20 cellular contexts compared by ENCODE assay signal in the genomic region with DNA sequence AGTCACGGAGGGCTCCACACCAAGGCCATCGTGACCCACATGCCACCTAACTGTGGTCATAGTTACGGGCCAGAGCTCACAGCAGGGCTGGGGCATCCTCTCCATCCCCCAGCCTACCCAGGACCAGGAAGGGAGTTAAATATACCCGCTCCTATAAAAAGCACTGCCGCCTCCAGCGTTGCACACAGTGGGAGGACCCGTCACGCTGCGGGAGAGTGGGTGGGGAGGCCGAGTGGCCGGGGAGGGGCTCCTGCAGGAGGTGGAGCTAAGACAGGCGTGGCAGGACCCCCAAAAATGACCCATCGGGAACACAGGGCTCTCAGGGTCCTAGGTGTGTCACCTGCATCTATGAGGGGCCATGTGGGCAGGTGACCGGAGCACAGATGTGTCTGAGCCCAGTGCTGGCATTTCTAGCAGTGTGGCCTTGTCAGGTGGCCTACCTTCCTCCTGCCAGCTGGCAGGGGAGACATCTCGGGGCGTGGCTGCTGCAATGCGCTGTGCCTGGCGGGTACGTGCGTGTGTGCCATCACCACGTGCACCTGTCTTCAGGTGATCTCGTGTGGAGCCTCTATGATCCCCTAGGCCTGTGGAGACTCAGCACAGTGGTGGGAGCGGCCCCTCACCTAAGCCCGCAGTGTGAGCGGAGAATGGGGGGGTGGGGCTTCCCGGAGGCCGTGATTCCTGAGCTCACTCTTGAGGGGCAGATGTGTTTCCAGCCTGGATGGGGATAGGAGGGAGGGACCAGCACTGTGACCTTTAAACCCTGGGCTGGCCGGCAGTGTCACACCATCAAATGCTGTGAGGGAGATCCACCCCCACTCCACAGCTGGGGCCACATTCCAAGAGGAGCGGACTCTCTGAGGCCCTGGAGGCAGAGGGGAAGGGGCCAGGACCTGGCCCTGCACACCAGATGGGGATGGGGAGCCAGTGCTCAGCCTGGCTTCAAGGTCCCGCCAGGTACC. TPM values are rescaled to one million over a fixed set of nuclear protein-coding genes. Genes with fewer than 3 reads are reported as not detected.
DNase-seq lines count a peak whose midpoint lies in the region; ATAC-seq and TF ChIP-seq lines count a peak whose summit lies in the region.
"Had no signal": no experiment of that assay in that cellular context is flagged by ENCODE, and none has a peak within 500 bp of the region (broad histone marks: within the 10 kb centered on the region; RNA-seq: fewer than 3 reads in every experiment).

No MANE protein-coding gene starts in this region.

- H3K36me3 Mint-ChIP-seq in CD4-positive, alpha-beta T cell (ENCODE audit: low read depth): no peaks in the 10 kb centered on the region
- H3K36me3 Mint-ChIP-seq: CD8-positive, alpha-beta memory T cell had no signal

- H3K4me3 ChIP-seq in IMR-90 (ENCODE audit: insufficient read depth, low read depth, low read length) (no peak overlapping the region), body of pancreas (no peak overlapping the region), neuronal stem cell (ENCODE audit: low read length in 2 of 2) (no peak overlapping the region)
- H3K4me3 ChIP-seq: SJCRH30 had no signal

- no peak overlapping the region for H4K8ac ChIP-seq in IMR-90 (ENCODE audit: low read depth in 2 of 2, low read length in 2 of 2)
- no peak overlapping the region for H4K8ac ChIP-seq in neuronal stem cell (ENCODE audit: low read depth, low read length)

- no peak for ATAC-seq in CD4-positive, alpha-beta T cell (ENCODE audit: poor library complexity)
- ATAC-seq in IMR-90 (ENCODE audit: low read depth) (no peak), body of pancreas (no peak), left colon (no peak)

- peaks cover 16% of the 10 kb centered on the region for H3K4me1 Mint-ChIP-seq in CD4-positive, alpha-beta T cell (ENCODE audit: low read depth)

- dilution Hi-C loops in IMR-90 (cut with HindIII; ENCODE audit: low sequenced_read_pairs, unreplicated experiment): no loop called here

- H3K4me3 Mint-ChIP-seq in CD4-positive, alpha-beta T cell: peak overlapping the region; percentile 34

- H2AK9ac ChIP-seq in IMR-90 (replicated peaks; ENCODE audit: low read depth, low read length, poor library complexity): peak overlapping the region; percentile 42

- peaks cover 19% of the 10 kb centered on the region; the same call in 1 of the 2 replicates for H3K36me3 ChIP-seq in IMR-90 (ENCODE audit: control insufficient read depth, insufficient read depth, low read length)
- H3K36me3 ChIP-seq in body of pancreas (replicated peaks in 1 of 2; ENCODE audit: insufficient read depth in 1 of 2, low read depth in 2 of 2): no peaks in the 10 kb centered on the region
- peaks cover 33 to 48% of the 10 kb centered on the region in 2 donors for H3K36me3 ChIP-seq in neuronal stem cell (replicated peaks in 1 of 2; ENCODE audit: control insufficient read depth in 2 of 2, insufficient read depth in 2 of 2, low read length in 2 of 2)
- H3K36me3 ChIP-seq: SJCRH30 had no signal

- POLR2A ChIA-PET in CD4-positive, alpha-beta T cell (lab: Charles Lee): no interaction called here
- POLR2A ChIA-PET in IMR-90 (lab: Charles Lee; ENCODE audit: unreplicated experiment): no interaction called here

- H2BK15ac ChIP-seq in IMR-90 (ENCODE audit: low read depth, low read length) (no peak overlapping the region), neuronal stem cell (ENCODE audit: low read length) (no peak overlapping the region)

- no peak overlapping the region for H3K56ac ChIP-seq in IMR-90 (ENCODE audit: extremely low read depth, insufficient read depth, low read length)

- H2BK20ac ChIP-seq in IMR-90 (ENCODE audit: low read depth, low read length): no peak overlapping the region

- H3K27ac Mint-ChIP-seq in CD4-positive, alpha-beta T cell: no peak overlapping the region

- H3K4me1 ChIP-seq in IMR-90 (ENCODE audit: control insufficient read depth, insufficient read depth, low read length) (peaks cover 8% of the 10 kb centered on the region), body of pancreas (peaks cover 37% of the 10 kb centered on the region), neuronal stem cell (ENCODE audit: control insufficient read depth in 2 of 2, insufficient read depth in 1 of 2, low read depth in 1 of 2, low read length in 2 of 2) (peaks cover 4 to 33% of the 10 kb centered on the region in 2 donors)
- H3K4me1 ChIP-seq: SJCRH30 had no signal

- no peak overlapping the region for H4K5ac ChIP-seq in IMR-90 (ENCODE audit: low read depth, low read length)

- no peak for TF ChIP-seq RAD21 in IMR-90 (IDR thresholded peaks at IDR 0.05; ENCODE audit: low read length)

- H3K23ac ChIP-seq in IMR-90 (ENCODE audit: low read depth, low read length): no peak overlapping the region
- H3K23ac ChIP-seq in neuronal stem cell (ENCODE audit: low read depth, low read length, poor library complexity): peak overlapping the region; percentile 55

- H3K79me1 ChIP-seq in IMR-90 (ENCODE audit: low read depth in 1 of 2, low read length in 2 of 2) (peaks cover 11 to 34% of the 10 kb centered on the region in 2 experiments), neuronal stem cell (ENCODE audit: low read depth, low read length) (peaks cover 37% of the 10 kb centered on the region)

- peaks cover 37% of the 10 kb centered on the region for H3K27me3 ChIP-seq in CD4-positive, alpha-beta T cell (ENCODE audit: control insufficient read depth, insufficient read depth, low read length)
- H3K27me3 ChIP-seq in IMR-90 (ENCODE audit: control insufficient read depth, insufficient read depth, low read length) (no peaks in the 10 kb centered on the region), body of pancreas (no peaks in the 10 kb centered on the region), neuronal stem cell (ENCODE audit: control insufficient read depth in 3 of 3, insufficient read depth in 3 of 3, low read depth in 1 of 3, low read length in 3 of 3) (peaks cover 0 to 5% (median 0%) of the 10 kb centered on the region in 3 experiments)
- H3K27me3 ChIP-seq: SJCRH30 had no signal

- WGBS in IMR-90 (ENCODE audit: extremely low coverage in 2 of 2, insufficient read length in 1 of 2), 2 experiments: 90% methylated on average over 12 of the region's 30 CpGs; no CpG with 5 or more reads in 1 of the 2 experiments
- WGBS in body of pancreas, 2 donors: 56 to 83% methylated on average over 9 to 30 of the region's 30 CpGs
- WGBS in neuronal stem cell (ENCODE audit: extremely low coverage in 2 of 2, insufficient read length in 2 of 2, insufficient replicate concordance in 1 of 2), 2 donors: no CpG with 5 or more reads among the region's 30 CpGs

- H4K91ac ChIP-seq in IMR-90 (ENCODE audit: insufficient read depth, low read depth, low read length) (no peak overlapping the region), neuronal stem cell (ENCODE audit: low read depth, low read length, poor library complexity) (no peak overlapping the region)

- H3K18ac ChIP-seq in IMR-90 (ENCODE audit: low read depth, low read length): no peak overlapping the region
- H3K18ac ChIP-seq in neuronal stem cell (ENCODE audit: low read length): no peak overlapping the region

- H2BK5ac ChIP-seq in IMR-90 (ENCODE audit: low read depth, low read length, poor library complexity, severe bottlenecking) (no peak overlapping the region), neuronal stem cell (ENCODE audit: low read length) (no peak overlapping the region)

- H2AK5ac ChIP-seq in IMR-90 (ENCODE audit: low read depth, low read length): no peak overlapping the region
- no peak overlapping the region for H2AK5ac ChIP-seq in neuronal stem cell (ENCODE audit: low read depth, low read length)

- H3K4ac ChIP-seq in IMR-90 (ENCODE audit: low read depth, low read length) (no peak overlapping the region), neuronal stem cell (ENCODE audit: low read length) (no peak overlapping the region)

- BruUV-seq in IMR-90 (replicated peaks; lab: Mats Ljungman, UMichigan): no TSS peak

- TF ChIP-seq POLR2A in IMR-90 (IDR thresholded peaks at IDR 0.05; ENCODE audit: low read depth, low read length): no peak
- no peak for TF ChIP-seq POLR2A in body of pancreas (IDR thresholded peaks at IDR 0.05)

- no peak overlapping the region for H2AFZ ChIP-seq in IMR-90 (replicated peaks; ENCODE audit: low read length, poor library complexity)
- no peak overlapping the region for H2AFZ ChIP-seq in neuronal stem cell (ENCODE audit: low read length)

- no peak for DNase-seq in CD4-positive, alpha-beta T cell
- DNase-seq in IMR-90: no peak
- DNase-seq in body of pancreas: peak; percentile 44 to 75 (median 60)
- no peak for DNase-seq in neuronal stem cell (ENCODE audit: low spot score)
- no peak for DNase-seq in left colon
- DNase-seq in NCI-H82 treated with DMSO at 0.1 percent for 48 hours (lab: John Stamatoyannopoulos, UW; ENCODE audit: unreplicated experiment): no peak
- DNase-seq in stimulated activated naive CD4-positive, alpha-beta T cell (lab: John Stamatoyannopoulos, UW): no peak
- DNase-seq: ACHN; CD8-positive, alpha-beta memory T cell; DMS 273 treated with DMSO at 0.1 percent for 48 hours; H9; NCI-H1105 treated with DMSO at 0.1 percent for 48 hours; NCI-H446 treated with DMSO at 0.1 percent for 48 hours; NCI-H82; SJCRH30; SW 1271 had no signal

- no peak overlapping the region for H3K27ac ChIP-seq in CD4-positive, alpha-beta T cell (ENCODE audit: low read depth, low read length)
- H3K27ac ChIP-seq in IMR-90 (ENCODE audit: insufficient read depth, low read length) (no peak overlapping the region), body of pancreas (no peak overlapping the region), neuronal stem cell (replicated peaks; ENCODE audit: low read length) (no peak overlapping the region)
- H3K27ac ChIP-seq: SJCRH30 had no signal

- in situ Hi-C loops in IMR-90 (cut with MboI; ENCODE audit: low sequenced_read_pairs): no loop called here

- no peaks in the 10 kb centered on the region for H3K9me3 ChIP-seq in CD4-positive, alpha-beta T cell (ENCODE audit: control insufficient read depth, low read length)
- H3K9me3 ChIP-seq in IMR-90 (ENCODE audit: control insufficient read depth, insufficient read depth, low read length) (no peaks in the 10 kb centered on the region), body of pancreas (no peaks in the 10 kb centered on the region), neuronal stem cell (replicated peaks in 1 of 2; ENCODE audit: control insufficient read depth in 2 of 2, insufficient read depth in 1 of 2, low read depth in 1 of 2, low read length in 2 of 2) (no peaks in the 10 kb centered on the region)
- H3K9me3 ChIP-seq: SJCRH30 had no signal

- no peaks in the 10 kb centered on the region for H3K9me3 Mint-ChIP-seq in CD4-positive, alpha-beta T cell
- H3K9me3 Mint-ChIP-seq: H9 had no signal

- intact Hi-C loops in CD4-positive, alpha-beta T cell (cut with DNase I, micrococcal nuclease): loop anchor here in 1 of 2 experiments (5.0 to 10.0 kb wide), 2 partner anchors 75 to 267 kb away; partner anchors contain the start of genes ACAP3 and PUSL1
- intact Hi-C loops in IMR-90 (cut with micrococcal nuclease) (no loop called here), body of pancreas (cut with DNase I) (loop anchor here (10.0 kb wide), 1 partner anchor 257 kb away; no protein-coding TSS in a partner anchor), left colon (cut with DNase I, micrococcal nuclease) (no loop called here)

- H3K27me3 Mint-ChIP-seq in CD4-positive, alpha-beta T cell: peaks cover 40% of the 10 kb centered on the region

- CTCF ChIA-PET in CD4-positive, alpha-beta T cell (lab: Charles Lee): no interaction called here
- CTCF ChIA-PET in IMR-90 (lab: Yijun Ruan, JAX): no interaction called here

- H2BK120ac ChIP-seq in IMR-90 (ENCODE audit: low read depth, low read length): no peak overlapping the region
- no peak overlapping the region for H2BK120ac ChIP-seq in neuronal stem cell (ENCODE audit: low read depth, low read length)

- H3K14ac ChIP-seq in IMR-90 (replicated peaks; ENCODE audit: low read depth, low read length) (no peak overlapping the region), neuronal stem cell (ENCODE audit: low read length) (peak overlapping the region; percentile 38)

- H3K4me2 ChIP-seq in IMR-90 (ENCODE audit: low read depth, low read length) (no peak overlapping the region), neuronal stem cell (ENCODE audit: insufficient read depth, low read length, poor library complexity, severe bottlenecking) (no peak overlapping the region)

- H3K9me1 ChIP-seq in IMR-90 (ENCODE audit: insufficient read depth, low read length): 0 out of 2 replicates have a peak, but pooled peaks cover 5% of the 10 kb centered on the region

- no peak for TF ChIP-seq CTCF in CD4-positive, alpha-beta T cell (IDR thresholded peaks at IDR 0.05)
- TF ChIP-seq CTCF in IMR-90 (conservative IDR thresholded peaks at IDR 0.05; ENCODE audit: low read depth, low read length): no peak
- no peak for TF ChIP-seq CTCF in body of pancreas (IDR thresholded peaks at IDR 0.05)

- H4K20me1 ChIP-seq in IMR-90 (ENCODE audit: insufficient read depth, low read length): peaks cover 61% of the 10 kb centered on the region

- H2BK12ac ChIP-seq in neuronal stem cell (ENCODE audit: low read length): peak overlapping the region; percentile 73

- H3K9ac ChIP-seq in IMR-90 (ENCODE audit: low read depth, low read length) (no peak overlapping the region), neuronal stem cell (ENCODE audit: low read depth, low read length, poor library complexity) (peak overlapping the region; percentile 77)

RNA-seq across cellular contexts. Expression of gene AGRN, which starts 17.7 kb away (rescaled TPM):
- 1 to 10 TPM; 1.5 to 2.0 TPM for total RNA-seq in CD4-positive, alpha-beta T cell
- total RNA-seq in IMR-90 (2012; rRNA removed): 8.1 and 11.4 TPM in 2 replicates
- polyA plus RNA-seq in IMR-90 (2012; rRNA removed): 115 and 124 TPM in 2 replicates
- polyA plus RNA-seq in IMR-90 (2012; cell fraction: cytosol; rRNA removed): 128 and 199 TPM in 2 replicates
- polyA plus RNA-seq in IMR-90 (2012; cell fraction: nucleus; rRNA removed; ENCODE audit: low replicate concordance): 291 and 688 TPM in 2 replicates
- 100 to 1,000 TPM in 1 of 2 donors, 10 to 100 TPM in 1; 85.1 to 241 TPM for total RNA-seq in body of pancreas
- polyA plus RNA-seq in neuronal stem cell (2013, experiment 1 of 2): 79.8 TPM
- polyA plus RNA-seq in neuronal stem cell (2013, experiment 2 of 2): 78.9 TPM
- 10 to 100 TPM; 54.0 to 59.5 TPM for total RNA-seq in left colon
- polyA plus RNA-seq: CD8-positive, alpha-beta memory T cell had no signal

RNA-seq across cellular contexts. Expression of gene ISG15, which starts 24.4 kb away (rescaled TPM):
- 10 to 100 TPM; 38.0 to 38.9 TPM for total RNA-seq in CD4-positive, alpha-beta T cell
- total RNA-seq in IMR-90 (2012; rRNA removed): 92.2 and 105 TPM in 2 replicates
- 99.1 and 138 TPM in 2 replicates for polyA plus RNA-seq in IMR-90 (2012; rRNA removed)
- polyA plus RNA-seq in IMR-90 (2012; cell fraction: cytosol; rRNA removed): 153 and 262 TPM in 2 replicates
- polyA plus RNA-seq in IMR-90 (2012; cell fraction: nucleus; rRNA removed; ENCODE audit: low replicate concordance): 50.0 and 115 TPM in 2 replicates
- total RNA-seq in body of pancreas: 10 to 100 TPM in 1 of 2 donors, 1 to 10 TPM in 1; 8.3 to 29.0 TPM
- 44.0 TPM for polyA plus RNA-seq in neuronal stem cell (2013, experiment 1 of 2)
- polyA plus RNA-seq in neuronal stem cell (2013, experiment 2 of 2): 44.5 TPM
- 10 to 100 TPM; 31.2 to 37.9 TPM for total RNA-seq in left colon

RNA-seq across cellular contexts. Expression of gene RNF223, which starts 36.5 kb away (rescaled TPM):
- not detected for total RNA-seq in CD4-positive, alpha-beta T cell
- total RNA-seq in IMR-90 (2012; rRNA removed) (not detected in 2 replicates), body of pancreas (under 1 TPM in 1 of 2 donors, not detected in 1; 0.26 TPM), left colon (1 to 10 TPM; 3.4 to 5.3 TPM)
- not detected in 2 replicates for polyA plus RNA-seq in IMR-90 (2012; rRNA removed)
- polyA plus RNA-seq in IMR-90 (2012; cell fraction: cytosol; rRNA removed): not detected in 2 replicates
- not detected in 2 replicates for polyA plus RNA-seq in IMR-90 (2012; cell fraction: nucleus; rRNA removed; ENCODE audit: low replicate concordance)
- polyA plus RNA-seq in neuronal stem cell (2013, experiment 1 of 2): 0.03 TPM
- 0.01 TPM for polyA plus RNA-seq in neuronal stem cell (2013, experiment 2 of 2)
- total RNA-seq: CD8-positive, alpha-beta memory T cell; Daoy; H9; HT1080; M059J; RPMI7951; SJCRH30 had no signal
- polyA plus RNA-seq: CD8-positive, alpha-beta memory T cell had no signal

RNA-seq across cellular contexts. Expression of gene HES4, which starts 37.8 kb away (rescaled TPM):
- 10 to 100 TPM; 29.0 to 30.9 TPM for total RNA-seq in CD4-positive, alpha-beta T cell
- total RNA-seq in IMR-90 (2012; rRNA removed) (1.4 and 3.1 TPM in 2 replicates), body of pancreas (10 to 100 TPM; 44.1 to 97.2 TPM), left colon (10 to 100 TPM; 19.5 to 24.2 TPM)
- 11.7 and 18.9 TPM in 2 replicates for polyA plus RNA-seq in IMR-90 (2012; rRNA removed)
- 21.4 and 27.9 TPM in 2 replicates for polyA plus RNA-seq in IMR-90 (2012; cell fraction: cytosol; rRNA removed)
- polyA plus RNA-seq in IMR-90 (2012; cell fraction: nucleus; rRNA removed; ENCODE audit: low replicate concordance): 217 and 369 TPM in 2 replicates
- 312 TPM for polyA plus RNA-seq in neuronal stem cell (2013, experiment 1 of 2)
- 285 TPM for polyA plus RNA-seq in neuronal stem cell (2013, experiment 2 of 2)
- polyA plus RNA-seq: CD8-positive, alpha-beta memory T cell had no signal

RNA-seq across cellular contexts. Expression of gene PERM1, which starts 55.8 kb away (rescaled TPM):
- not detected for total RNA-seq in CD4-positive, alpha-beta T cell
- total RNA-seq in IMR-90 (2012; rRNA removed): not detected in 2 replicates
- not detected in 2 replicates for polyA plus RNA-seq in IMR-90 (2012; rRNA removed)
- not detected in 2 replicates for polyA plus RNA-seq in IMR-90 (2012; cell fraction: cytosol; rRNA removed)
- 0.02 and 0.03 TPM in 2 replicates for polyA plus RNA-seq in IMR-90 (2012; cell fraction: nucleus; rRNA removed; ENCODE audit: low replicate concordance)
- total RNA-seq in body of pancreas: not detected
- polyA plus RNA-seq in neuronal stem cell (2013, experiment 1 of 2): not detected
- polyA plus RNA-seq in neuronal stem cell (2013, experiment 2 of 2): 0.01 TPM
- total RNA-seq in left colon: under 1 TPM in 1 of 2 donors, not detected in 1; 0.14 TPM
- total RNA-seq: CD8-positive, alpha-beta memory T cell; Daoy; H9; SJCRH30 had no signal
- polyA plus RNA-seq: CD8-positive, alpha-beta memory T cell had no signal

Comparison
In these comparisons a context has a peak if more than half of its experiments do, and no peak if none do; other contexts are left out.
1. DNase-seq: peak in body of pancreas (4 of 4); none in CD4-positive, alpha-beta T cell (0 of 10), IMR-90 (single experiment), neuronal stem cell (single experiment), left colon (0 of 2), NCI-H82 treated with DMSO at 0.1 percent for 48 hours (single experiment) and stimulated activated naive CD4-positive, alpha-beta T cell (0 of 6).